Comparison of ENCODE assay signal across 12 cellular contexts in the genomic region with DNA sequence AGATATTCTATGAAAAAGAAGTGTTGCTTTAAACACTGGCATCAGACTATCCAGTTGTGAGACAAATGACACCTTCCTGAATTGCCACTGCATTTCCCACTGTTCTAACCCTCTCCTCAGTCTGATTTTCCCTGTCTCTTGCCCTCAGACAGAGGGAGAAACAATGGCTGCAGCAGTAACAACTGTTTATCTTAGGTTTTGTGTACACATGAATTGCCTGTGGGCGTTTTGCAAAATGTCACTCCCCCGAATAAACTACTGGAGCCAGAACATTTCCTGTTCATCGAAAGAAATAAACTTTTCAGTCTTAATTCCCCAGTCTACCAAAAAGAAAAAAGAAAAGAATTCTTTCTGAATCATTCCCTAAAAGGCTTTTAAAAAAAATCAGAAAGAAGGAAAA.
A peak's percentile ranks its signal among the peaks of the same experiment; 100 is the strongest.
DNase-seq lines count a peak whose midpoint lies in the region; ATAC-seq and TF ChIP-seq lines count a peak whose summit lies in the region.
"Had no signal": no experiment of that assay in that cellular context is flagged by ENCODE, and none has a peak within 500 bp of the region (broad histone marks: within the 10 kb centered on the region; RNA-seq: fewer than 3 reads in every experiment).

No MANE protein-coding gene starts in this region.

- intact Hi-C loops in Calu3 (cut with micrococcal nuclease; ENCODE audit: unreplicated experiment) = loop anchor here (2.0 kb wide), 1 partner anchor 21 kb away; no protein-coding TSS in a partner anchor

- no peaks in the 10 kb centered on the region for H3K36me3 Mint-ChIP-seq in Calu3 (ENCODE audit: insufficient read depth, unreplicated experiment)
- H3K36me3 Mint-ChIP-seq in chondrocyte (ENCODE audit: low read depth) = no peaks in the 10 kb centered on the region
- H3K36me3 Mint-ChIP-seq: CD4-positive, CD25-positive, alpha-beta regulatory T cell had no signal

- H3K4me3 ChIP-seq in muscle layer of duodenum (ENCODE audit: low read depth in 1 of 2, low read length in 2 of 2) (peak overlapping the region in 1 of 2 donors; percentile 30), Karpas-422 (ENCODE audit: low read length) (no peak overlapping the region)

- no peaks in the 10 kb centered on the region for H3K36me3 ChIP-seq in muscle layer of duodenum (ENCODE audit: control insufficient read depth in 1 of 2, insufficient read depth in 2 of 2, low read length in 2 of 2)
- no peaks in the 10 kb centered on the region for H3K36me3 ChIP-seq in Karpas-422 (ENCODE audit: insufficient read depth, low read length)

- no peak for TF ChIP-seq CTCF in Calu3 (IDR thresholded peaks at IDR 0.05; ENCODE audit: unreplicated experiment)
- TF ChIP-seq CTCF in chondrocyte (IDR thresholded peaks at IDR 0.05) = no peak

- BruUV-seq in Calu3 (replicated peaks; lab: Mats Ljungman, UMichigan) = no TSS peak

- H3K4me1 Mint-ChIP-seq in Calu3 (ENCODE audit: low read depth, unreplicated experiment) = peaks cover 23% of the 10 kb centered on the region
- peaks cover 44% of the 10 kb centered on the region for H3K4me1 Mint-ChIP-seq in chondrocyte (ENCODE audit: low read depth)
- H3K4me1 Mint-ChIP-seq: CD4-positive, CD25-positive, alpha-beta regulatory T cell had no signal

- no peak overlapping the region for H2AFZ ChIP-seq in Karpas-422 (ENCODE audit: low read length)

- DNase-seq in Calu3 (no peak), NCI-H2081 (lab: John Stamatoyannopoulos, UW) (peak; percentile 40 to 87), chondrocyte (ENCODE audit: low spot score) (no peak), Karpas-422 (no peak)
- DNase-seq: CD4-positive, CD25-positive, alpha-beta regulatory T cell; MM.1S; stimulated activated CD4-positive, alpha-beta T cell treated with anti-CD3 and anti-CD28 coated beads, Interleukin-2, amount 100 ng/mL, for 24 hours had no signal

- H3K9me3 ChIP-seq in muscle layer of duodenum (ENCODE audit: control insufficient read depth in 1 of 2, low read length in 2 of 2) = no peaks in the 10 kb centered on the region
- no peaks in the 10 kb centered on the region for H3K9me3 ChIP-seq in Karpas-422 (ENCODE audit: low read length)

- no peaks in the 10 kb centered on the region for H3K9me2 ChIP-seq in Karpas-422 (replicated peaks; ENCODE audit: insufficient read depth, low read length)

- no peak overlapping the region for H3K9ac ChIP-seq in Karpas-422 (ENCODE audit: low read length)

- ATAC-seq in HG02571 (IDR thresholded peaks at IDR 0.05; ENCODE audit: unreplicated experiment) (no peak), GM21381 (IDR thresholded peaks at IDR 0.05; ENCODE audit: unreplicated experiment) (no peak), HG03439 (IDR thresholded peaks at IDR 0.05; ENCODE audit: unreplicated experiment) (no peak)
- ATAC-seq: Right ventricle myocardium inferior had no signal

- no peaks in the 10 kb centered on the region for H4K20me1 ChIP-seq in Karpas-422 (ENCODE audit: insufficient read depth, low read depth, low read length)

- H3K4me2 ChIP-seq in Karpas-422 (ENCODE audit: low read depth, low read length, poor library complexity, severe bottlenecking) = no peak overlapping the region

- no peaks in the 10 kb centered on the region for H3K79me2 ChIP-seq in Karpas-422 (ENCODE audit: low read length)

- H3K9me3 Mint-ChIP-seq in Calu3 (ENCODE audit: low read depth, unreplicated experiment) (no peaks in the 10 kb centered on the region), chondrocyte (ENCODE audit: low read depth) (no peaks in the 10 kb centered on the region)

- H3K27ac ChIP-seq in muscle layer of duodenum (ENCODE audit: low read length) = peak overlapping the region; percentile 9
- H3K27ac ChIP-seq in Karpas-422 (ENCODE audit: low read length) = no peak overlapping the region

- H3K27me3 ChIP-seq in muscle layer of duodenum (ENCODE audit: low read depth, low read length) = no peaks in the 10 kb centered on the region
- no peaks in the 10 kb centered on the region for H3K27me3 ChIP-seq in Karpas-422 (ENCODE audit: low read length)

- no peaks in the 10 kb centered on the region for H3K27me3 Mint-ChIP-seq in Calu3 (ENCODE audit: unreplicated experiment)
- H3K27me3 Mint-ChIP-seq in chondrocyte (ENCODE audit: low read depth) = no peaks in the 10 kb centered on the region
- H3K27me3 Mint-ChIP-seq: CD4-positive, CD25-positive, alpha-beta regulatory T cell had no signal

- H3K27ac Mint-ChIP-seq in Calu3 (ENCODE audit: unreplicated experiment) (peak overlapping the region; percentile 62), chondrocyte (ENCODE audit: unreplicated experiment) (peak overlapping the region; percentile 87)
- H3K27ac Mint-ChIP-seq: CD4-positive, CD25-positive, alpha-beta regulatory T cell had no signal

- H3K4me3 Mint-ChIP-seq in Calu3 (ENCODE audit: low read depth, unreplicated experiment) (peak overlapping the region; percentile 55), chondrocyte (ENCODE audit: unreplicated experiment) (peak overlapping the region; percentile 50)
- H3K4me3 Mint-ChIP-seq: CD4-positive, CD25-positive, alpha-beta regulatory T cell had no signal

- H3K4me1 ChIP-seq in muscle layer of duodenum (ENCODE audit: control insufficient read depth in 1 of 2, insufficient read depth in 2 of 2, low read length in 2 of 2) = no peaks in the 10 kb centered on the region
- no peaks in the 10 kb centered on the region for H3K4me1 ChIP-seq in Karpas-422 (ENCODE audit: low read length)

- CTCF ChIA-PET in Calu3 (lab: Charles Lee) = no interaction called here

Comparison
In these comparisons a context has a peak if more than half of its experiments do, and no peak if none do; other contexts are left out.
1. DNase-seq: peak in NCI-H2081 (2 of 2); none in Calu3 (single experiment), chondrocyte (single experiment) and Karpas-422 (single experiment).